Comparison of ENCODE assay signal across 7 cellular contexts in the genomic region with DNA sequence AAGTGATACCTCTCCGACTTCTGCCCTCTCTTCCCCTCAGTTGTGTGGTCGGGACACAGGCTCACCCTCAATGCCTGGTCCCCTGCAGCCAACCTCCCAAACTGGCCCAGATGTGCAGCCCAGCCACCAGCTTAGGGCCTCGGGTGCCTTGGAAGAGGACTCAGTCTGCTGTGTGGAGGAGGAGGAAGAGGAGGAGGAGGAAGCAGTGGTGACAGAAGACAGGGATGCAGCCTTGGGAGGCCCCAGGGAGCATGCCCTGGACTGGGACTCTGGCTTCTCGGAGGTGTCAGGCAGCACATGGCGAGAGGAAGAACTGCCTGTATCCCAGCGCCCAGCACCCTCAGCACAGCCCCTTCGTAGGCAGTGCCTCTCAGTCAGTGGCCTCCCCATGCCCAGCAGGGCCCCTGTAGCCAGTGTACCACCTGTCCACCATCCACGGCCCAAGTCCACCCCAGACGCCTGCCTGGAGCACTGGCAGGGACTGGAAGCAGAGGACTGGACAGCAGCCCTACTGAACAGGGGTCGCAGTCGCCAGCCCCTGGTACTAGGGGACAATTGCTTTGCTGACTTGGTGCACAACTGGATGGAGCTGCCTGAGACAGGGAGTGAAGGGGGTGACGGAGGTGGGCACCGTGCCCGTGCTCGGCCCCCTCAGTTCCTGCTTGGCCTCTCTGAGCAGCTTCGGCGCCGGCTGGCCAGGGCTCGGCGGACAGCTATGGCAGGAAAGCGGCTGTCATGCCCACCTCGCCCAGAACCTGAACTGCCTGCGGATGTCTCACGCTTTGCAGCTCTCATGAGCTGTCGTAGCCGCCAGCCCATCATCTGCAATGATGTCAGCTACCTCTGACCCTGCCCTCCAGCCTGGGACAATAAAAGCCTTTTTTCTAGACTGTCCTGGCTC. TPM values are rescaled to one million over a fixed set of nuclear protein-coding genes. Genes with fewer than 3 reads are reported as not detected.
A peak's percentile ranks its signal among the peaks of the same experiment; 100 is the strongest.
DNase-seq lines count a peak whose midpoint lies in the region; ATAC-seq and TF ChIP-seq lines count a peak whose summit lies in the region.
"Had no signal": no experiment of that assay in that cellular context is flagged by ENCODE, and none has a peak within 500 bp of the region (broad histone marks: within the 10 kb centered on the region; RNA-seq: fewer than 3 reads in every experiment).

No MANE protein-coding gene starts in this region.

- TF ChIP-seq POLR2A in gastrocnemius medialis (IDR thresholded peaks at IDR 0.05), result no peak

- H3K4me1 ChIP-seq in Karpas-422 (ENCODE audit: low read length) (peaks cover 49% of the 10 kb centered on the region), gastrocnemius medialis (peaks cover 40 to 45% of the 10 kb centered on the region in 2 donors)

- intact Hi-C loops in dorsolateral prefrontal cortex (cut with DNase I) (no loop called here), gastrocnemius medialis (cut with DNase I; ENCODE audit: low total_unique reads) (loop anchor here (1.0 to 5.0 kb wide), 2 partner anchors 18 to 98 kb away; partner anchors contain the start of genes IP6K1 and MST1R)

- peak; percentile 54 for DNase-seq in Karpas-422
- DNase-seq in dorsolateral prefrontal cortex, result no peak
- no peak for DNase-seq in gastrocnemius medialis
- no peak for DNase-seq in NCI-H69 (lab: John Stamatoyannopoulos, UW)

- H3K4me3 ChIP-seq in Karpas-422 (ENCODE audit: low read length) (peak overlapping the region; percentile 98; the same call in 1 of the 2 replicates), dorsolateral prefrontal cortex (peak overlapping the region in 58 of 59 donors; percentile 64 to 99 (median 86)), gastrocnemius medialis (peak overlapping the region; percentile 83 to 99 (median 88))

- no peaks in the 10 kb centered on the region for H3K79me2 ChIP-seq in Karpas-422 (ENCODE audit: low read length)

- H3K9ac ChIP-seq in Karpas-422 (ENCODE audit: low read length), result peak overlapping the region; percentile 83

- no peak overlapping the region; the same call in 1 of the 2 replicates for H2AFZ ChIP-seq in Karpas-422 (ENCODE audit: low read length)

- H3K27me3 ChIP-seq in Karpas-422 (ENCODE audit: low read length), result no peaks in the 10 kb centered on the region
- H3K27me3 ChIP-seq in dorsolateral prefrontal cortex, result no peaks in the 10 kb centered on the region
- no peaks in the 10 kb centered on the region for H3K27me3 ChIP-seq in gastrocnemius medialis

- ATAC-seq in gastrocnemius medialis (no peak), GM18870 (IDR thresholded peaks at IDR 0.05; ENCODE audit: unreplicated experiment) (no peak), GM19397 (IDR thresholded peaks at IDR 0.05; ENCODE audit: unreplicated experiment) (no peak)

- H3K27ac ChIP-seq in Karpas-422 (ENCODE audit: low read length) (peak overlapping the region; percentile 46; the same call in 1 of the 2 replicates), dorsolateral prefrontal cortex (peak overlapping the region in 58 of 59 donors; percentile 10 to 95 (median 88)), gastrocnemius medialis (peak overlapping the region; percentile 89 to 97 (median 93))

- TF ChIP-seq CTCF in dorsolateral prefrontal cortex (IDR thresholded peaks at IDR 0.05 in 54 of 56, conservative IDR thresholded peaks at IDR 0.05 in 2 of 56; ENCODE audit: low read depth in 1 of 56, partially characterized antibody in 56 of 56) (no peak), gastrocnemius medialis (IDR thresholded peaks at IDR 0.05 in 4 of 5, conservative IDR thresholded peaks at IDR 0.05 in 1 of 5) (no peak)

- H3K9me3 ChIP-seq in Karpas-422 (ENCODE audit: low read length) (no peaks in the 10 kb centered on the region), gastrocnemius medialis (no peaks in the 10 kb centered on the region)

- H3K9me2 ChIP-seq in Karpas-422 (replicated peaks; ENCODE audit: insufficient read depth, low read length), result no peaks in the 10 kb centered on the region

- in situ Hi-C loops in gastrocnemius medialis (cut with MboI; ENCODE audit: low sequenced_read_pairs in 4 of 4), result loop anchor here in 2 of 4 donors (5.0 kb wide), 1 partner anchor 38 kb away; no protein-coding TSS in a partner anchor

- no peaks in the 10 kb centered on the region for H3K36me3 ChIP-seq in Karpas-422 (ENCODE audit: insufficient read depth, low read length)
- no peaks in the 10 kb centered on the region for H3K36me3 ChIP-seq in gastrocnemius medialis

- H4K20me1 ChIP-seq in Karpas-422 (ENCODE audit: insufficient read depth, low read depth, low read length), result no peaks in the 10 kb centered on the region

- peak overlapping the region; percentile 99 for H3K4me2 ChIP-seq in Karpas-422 (ENCODE audit: low read depth, low read length, poor library complexity, severe bottlenecking)

RNA-seq across cellular contexts. Expression of gene INKA1, which starts 1.3 kb away (rescaled TPM):
- 5.7 and 9.8 TPM in 2 replicates for total RNA-seq in Karpas-422 (2014; rRNA removed; shearing (Covaris generic); ENCODE audit: low replicate concordance)
- total RNA-seq in dorsolateral prefrontal cortex (1 to 10 TPM; 1.6 to 8.8 (median 5.3) TPM), gastrocnemius medialis (10 to 100 TPM in 1 of 4 donors, 1 to 10 TPM in 2, not detected in 1; 1.1 to 10.9 (median 5.2) TPM)

RNA-seq across cellular contexts. Expression of gene CDHR4, which starts 4.7 kb away (rescaled TPM):
- not detected in 2 replicates for total RNA-seq in Karpas-422 (2014; rRNA removed; shearing (Covaris generic); ENCODE audit: low replicate concordance)
- under 1 TPM in 8 of 120 experiments, not detected in 112; 0.19 to 0.84 (median 0.50) TPM for total RNA-seq in dorsolateral prefrontal cortex
- not detected for total RNA-seq in gastrocnemius medialis
- total RNA-seq: M059J had no signal

RNA-seq across cellular contexts. Expression of gene UBA7, which starts 9.4 kb away (rescaled TPM):
- 10.5 and 24.4 TPM in 2 replicates for total RNA-seq in Karpas-422 (2014; rRNA removed; shearing (Covaris generic); ENCODE audit: low replicate concordance)
- total RNA-seq in dorsolateral prefrontal cortex, result 10 to 100 TPM in 118 of 120 experiments, 1 to 10 TPM in 2; 9.9 to 55.4 (median 21.1) TPM
- total RNA-seq in gastrocnemius medialis, result 10 to 100 TPM in 1 of 4 donors, 1 to 10 TPM in 3; 3.5 to 16.1 (median 5.1) TPM

RNA-seq across cellular contexts. Expression of gene IP6K1, which starts 18.0 kb away (rescaled TPM):
- total RNA-seq in Karpas-422 (2014; rRNA removed; shearing (Covaris generic); ENCODE audit: low replicate concordance), result 22.3 and 27.3 TPM in 2 replicates
- total RNA-seq in dorsolateral prefrontal cortex, result 100 to 1,000 TPM in 104 of 120 experiments, 10 to 100 TPM in 16; 82.9 to 160 (median 118) TPM
- total RNA-seq in gastrocnemius medialis, result 10 to 100 TPM; 13.5 to 22.2 (median 19.5) TPM

RNA-seq across cellular contexts. Expression of gene TRAIP, which starts 52.0 kb away (rescaled TPM):
- total RNA-seq in Karpas-422 (2014; rRNA removed; shearing (Covaris generic); ENCODE audit: low replicate concordance), result 5.9 and 9.2 TPM in 2 replicates
- total RNA-seq in dorsolateral prefrontal cortex (1 to 10 TPM in 116 of 120 experiments, under 1 TPM in 4; 0.38 to 9.2 (median 3.0) TPM), gastrocnemius medialis (1 to 10 TPM in 3 of 4 donors, under 1 TPM in 1; 0.36 to 4.2 (median 1.1) TPM)
